ENCODE assay signal across 38 cellular contexts in genomic region chr22:23166038-23166831, GRCh38. TPM values are rescaled to one million over a fixed set of nuclear protein-coding genes. Genes with fewer than 3 reads are reported as not detected.
"Had no signal": no experiment of that assay in that cellular context is flagged by ENCODE, and none has a peak within 500 bp of the region (broad histone marks: within the 10 kb centered on the region; RNA-seq: fewer than 3 reads in every experiment).

No MANE protein-coding gene starts in this region.

- H3K4me3 Mint-ChIP-seq: activated B cell treated with CpG ODN at 0.5 μM for 24 hours; activated CD4-positive, alpha-beta memory T cell treated with anti-CD3 and anti-CD28 coated beads, Interleukin-2, amount 10 ng/mL, durations not matched to agents 7 days and 5 days; activated CD8-positive, alpha-beta memory T cell treated with anti-CD3 and anti-CD28 coated beads, Interleukin-2, amount 10 ng/mL, durations not matched to agents 7 days and 5 days; activated naive CD8-positive, alpha-beta T cell treated with anti-CD3 and anti-CD28 coated beads for 36 hours; activated T-cell treated with anti-CD3 and anti-CD28 coated beads, Interleukin-2, amount 50 U/mL, for 72 hours; activated T-helper 17 cell treated with anti-CD3 and anti-CD28 coated beads, Interleukin-2, amount 50 U/mL, for 72 hours had no signal

- H3K4me1 Mint-ChIP-seq: activated B cell treated with CpG ODN at 0.5 μM for 24 hours; activated CD4-positive, alpha-beta memory T cell treated with anti-CD3 and anti-CD28 coated beads, Interleukin-2, amount 10 ng/mL, durations not matched to agents 7 days and 5 days; activated CD8-positive, alpha-beta memory T cell treated with anti-CD3 and anti-CD28 coated beads, Interleukin-2, amount 10 ng/mL, durations not matched to agents 7 days and 5 days; activated naive CD8-positive, alpha-beta T cell treated with anti-CD3 and anti-CD28 coated beads for 36 hours; activated T-helper 17 cell treated with anti-CD3 and anti-CD28 coated beads, Interleukin-2, amount 50 U/mL, for 72 hours had no signal

- H3K27ac Mint-ChIP-seq: activated B cell treated with CpG ODN at 0.5 μM for 24 hours; activated CD4-positive, alpha-beta memory T cell treated with anti-CD3 and anti-CD28 coated beads, Interleukin-2, amount 10 ng/mL, durations not matched to agents 7 days and 5 days; activated CD8-positive, alpha-beta memory T cell treated with anti-CD3 and anti-CD28 coated beads, Interleukin-2, amount 10 ng/mL, durations not matched to agents 7 days and 5 days; activated naive CD8-positive, alpha-beta T cell treated with anti-CD3 and anti-CD28 coated beads for 36 hours; activated T-cell treated with anti-CD3 and anti-CD28 coated beads, Interleukin-2, amount 50 U/mL, for 72 hours; activated T-helper 17 cell treated with anti-CD3 and anti-CD28 coated beads, Interleukin-2, amount 50 U/mL, for 72 hours had no signal

- H2AFZ ChIP-seq: PC-9 had no signal

- DNase-seq: activated B cell treated with CpG ODN at 0.5 μM for 24 hours; activated CD4-positive, alpha-beta memory T cell treated with anti-CD3 and anti-CD28 coated beads, Interleukin-2, amount 10 ng/mL, durations not matched to agents 7 days and 5 days; activated CD4-positive, alpha-beta T cell treated with anti-CD3 and anti-CD28 coated beads for 48 hours; activated CD4-positive, CD25-positive, alpha-beta regulatory T cell treated with anti-CD3 and anti-CD28 coated beads, Interleukin-2, amount 50 U/mL, for 72 hours; activated CD8-positive, alpha-beta memory T cell treated with anti-CD3 and anti-CD28 coated beads for 24 hours; activated CD8-positive, alpha-beta memory T cell treated with anti-CD3 and anti-CD28 coated beads, Interleukin-2, amount 10 ng/mL, durations not matched to agents 7 days and 5 days; activated CD8-positive, alpha-beta memory T cell treated with anti-CD3 and anti-CD28 coated beads, Interleukin-2, amount 50 U/mL, for 48 hours; activated effector memory CD4-positive, alpha-beta T cell treated with anti-CD3 and anti-CD28 coated beads, Interleukin-2, amount 50 U/mL, for 16 hours; activated naive CD4-positive, alpha-beta T cell; activated naive CD4-positive, alpha-beta T cell treated with anti-CD3 and anti-CD28 coated beads, Interleukin-2, amount 50 U/mL, for 16 hours; activated naive CD8-positive, alpha-beta T cell treated with anti-CD3 and anti-CD28 coated beads for 36 hours; activated T-cell treated with anti-CD3 and anti-CD28 coated beads, Interleukin-2, amount 50 U/mL, for 72 hours; amygdala; MM.1S; MV-4-11; NCI-H1092; NCI-H1436 treated with DMSO at 0.1 percent for 48 hours; NCI-H1694 treated with DMSO at 0.1 percent for 48 hours; NCI-H2029; NCI-H510A; NCI-H526; NCI-H748 treated with DMSO at 0.1 percent for 48 hours; NK-92 treated with Interleukin-12 subunit alpha and Interleukin-12 subunit beta, amount 100 ng/mL, for 24 hours; PC-9; SIG-M5; SW 1271; T-helper 1 cell; T-helper 2 cell; T-helper 9 cell had no signal

- H3K36me3 Mint-ChIP-seq: activated CD8-positive, alpha-beta memory T cell treated with anti-CD3 and anti-CD28 coated beads, Interleukin-2, amount 10 ng/mL, durations not matched to agents 7 days and 5 days; activated naive CD8-positive, alpha-beta T cell treated with anti-CD3 and anti-CD28 coated beads for 36 hours had no signal

- H3K27ac ChIP-seq: ascending aorta, cardiac muscle cell, KMS-11, PC-9, RWPE1, VCaP had no signal

- H3K4me1 ChIP-seq: ascending aorta had no signal

- H3K27me3 ChIP-seq: ascending aorta, cardiac muscle cell had no signal

- H3K4me2 ChIP-seq: KMS-11, PC-9 had no signal

- H3K9me3 Mint-ChIP-seq: activated B cell treated with CpG ODN at 0.5 μM for 24 hours; activated CD4-positive, alpha-beta memory T cell treated with anti-CD3 and anti-CD28 coated beads, Interleukin-2, amount 10 ng/mL, durations not matched to agents 7 days and 5 days; activated naive CD8-positive, alpha-beta T cell treated with anti-CD3 and anti-CD28 coated beads for 36 hours; activated T-cell treated with anti-CD3 and anti-CD28 coated beads, Interleukin-2, amount 50 U/mL, for 72 hours; activated T-helper 17 cell treated with anti-CD3 and anti-CD28 coated beads, Interleukin-2, amount 50 U/mL, for 72 hours had no signal

- H3K9me3 ChIP-seq: ascending aorta had no signal

- H3K27me3 Mint-ChIP-seq: activated B cell treated with CpG ODN at 0.5 μM for 24 hours; activated CD4-positive, alpha-beta memory T cell treated with anti-CD3 and anti-CD28 coated beads, Interleukin-2, amount 10 ng/mL, durations not matched to agents 7 days and 5 days; activated CD8-positive, alpha-beta memory T cell treated with anti-CD3 and anti-CD28 coated beads, Interleukin-2, amount 10 ng/mL, durations not matched to agents 7 days and 5 days; activated naive CD8-positive, alpha-beta T cell treated with anti-CD3 and anti-CD28 coated beads for 36 hours; activated T-helper 17 cell treated with anti-CD3 and anti-CD28 coated beads, Interleukin-2, amount 50 U/mL, for 72 hours had no signal

- H3K4me3 ChIP-seq: ascending aorta, cardiac muscle cell, PC-9 had no signal

- H3K36me3 ChIP-seq: ascending aorta, cardiac muscle cell had no signal

- H3K9ac ChIP-seq: KMS-11 had no signal

RNA-seq across cellular contexts. Expression of gene RSPH14, which starts 24.4 kb away (rescaled TPM):
- total RNA-seq: activated B cell treated with CpG ODN at 0.5 μM for 24 hours; activated CD4-positive, alpha-beta memory T cell treated with anti-CD3 and anti-CD28 coated beads, Interleukin-2, amount 10 ng/mL, durations not matched to agents 7 days and 5 days; activated CD8-positive, alpha-beta memory T cell treated with anti-CD3 and anti-CD28 coated beads, Interleukin-2, amount 10 ng/mL, durations not matched to agents 7 days and 5 days; activated T-helper 17 cell treated with anti-CD3 and anti-CD28 coated beads, Interleukin-2, amount 50 U/mL, for 72 hours; ascending aorta; LHCN-M2; Right ventricle myocardium inferior; SK-MEL-5 had no signal
